Comparison of ENCODE assay signal across 9 cellular contexts in the genomic region with DNA sequence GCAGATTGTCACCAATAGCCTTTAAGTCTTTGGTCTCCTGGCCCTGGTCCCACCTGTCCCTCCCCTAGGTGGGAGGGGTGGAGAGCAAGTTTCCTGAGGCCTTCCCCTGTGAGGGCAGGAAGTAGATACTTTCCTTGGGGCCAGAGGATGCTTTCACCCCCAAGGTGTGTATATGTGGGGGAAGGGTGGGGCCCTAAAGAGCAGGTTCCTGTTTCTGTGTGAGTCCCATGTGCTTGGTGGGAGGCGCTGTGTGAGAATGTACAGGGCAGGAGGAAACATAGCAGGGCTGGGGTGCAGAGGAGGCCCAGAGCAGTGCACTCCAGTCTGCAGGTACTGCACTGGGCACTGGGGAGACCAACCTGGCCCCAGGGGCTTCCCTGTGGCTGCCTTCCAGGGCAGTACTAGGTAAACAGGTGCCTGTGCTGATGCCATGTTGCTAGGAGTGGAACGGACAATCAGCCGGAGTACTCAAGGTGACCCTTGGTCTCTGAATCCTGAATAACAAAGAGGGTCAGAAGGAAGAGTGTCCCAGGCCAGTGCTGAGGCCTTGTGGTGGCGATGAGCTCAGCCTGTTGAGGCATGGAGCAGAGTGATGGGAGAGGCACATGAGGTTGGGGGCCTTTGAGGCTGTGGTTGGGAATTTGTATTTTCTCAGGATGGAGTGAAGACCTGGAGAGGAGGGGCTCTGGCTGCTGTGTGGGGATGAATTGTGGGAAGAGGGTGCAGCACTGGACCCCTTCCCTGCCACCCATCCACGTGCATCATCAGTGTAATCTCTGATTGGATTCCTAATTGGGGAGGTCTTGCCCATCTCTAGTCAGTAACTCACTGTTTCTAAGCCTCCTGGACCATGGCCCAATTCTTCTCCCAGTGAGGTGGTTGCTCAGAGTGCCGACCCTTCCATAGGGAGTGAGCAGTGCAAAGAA. TPM values are rescaled to one million over a fixed set of nuclear protein-coding genes. Genes with fewer than 3 reads are reported as not detected.
DNase-seq lines count a peak whose midpoint lies in the region; ATAC-seq and TF ChIP-seq lines count a peak whose summit lies in the region.
"Had no signal": no experiment of that assay in that cellular context is flagged by ENCODE, and none has a peak within 500 bp of the region (broad histone marks: within the 10 kb centered on the region; RNA-seq: fewer than 3 reads in every experiment).

No MANE protein-coding gene starts in this region.

- H3K27me3 ChIP-seq in GM06990 (replicated peaks; ENCODE audit: control insufficient read depth, insufficient read depth, low read length) (no peaks in the 10 kb centered on the region), adipocyte (replicated peaks; ENCODE audit: control insufficient read depth, insufficient read depth, low read length) (no peaks in the 10 kb centered on the region), lower lobe of right lung (ENCODE audit: low read depth) (no peaks in the 10 kb centered on the region), transverse colon (no peaks in the 10 kb centered on the region)

- WGBS in transverse colon (ENCODE audit: low coverage in 1 of 2), 2 donors: 64% methylated on average over 6 of the region's 6 CpGs; no CpG with 5 or more reads in 1 of the 2 donors

- in situ Hi-C loops in transverse colon (cut with MboI; ENCODE audit: low pct_ligation_motif_present in 1 of 4, low pct_unique_long_range_greater_than_20kb in 1 of 4, low sequenced_read_pairs in 3 of 4): loop anchor here in 1 of 4 donors (25.0 kb wide), 1 partner anchor 92 kb away; a partner anchor contains a TSS

- TF ChIP-seq POLR2A in transverse colon (IDR thresholded peaks at IDR 0.05): no peak

- peaks cover 54% of the 10 kb centered on the region for H3K4me1 ChIP-seq in adipocyte (ENCODE audit: control insufficient read depth, insufficient read depth, low read length)
- peaks cover 92% of the 10 kb centered on the region for H3K4me1 ChIP-seq in lower lobe of right lung
- H3K4me1 ChIP-seq in transverse colon: peaks cover 66 to 80% (median 69%) of the 10 kb centered on the region in 4 donors

- H3K36me3 ChIP-seq in GM06990 (ENCODE audit: control insufficient read depth, insufficient read depth, low read length) (peaks cover 40% of the 10 kb centered on the region), adipocyte (ENCODE audit: control insufficient read depth, insufficient read depth, low read length, severe bottlenecking) (peaks cover 57% of the 10 kb centered on the region), lower lobe of right lung (peaks cover 86% of the 10 kb centered on the region), transverse colon (peaks cover 0 to 3% (median 0%) of the 10 kb centered on the region in 4 donors)

- H3K27ac ChIP-seq in lower lobe of right lung (peak overlapping the region; percentile 92), transverse colon (peak overlapping the region; percentile 91 to 97 (median 96))

- no peak for TF ChIP-seq CTCF in GM06990 (IDR thresholded peaks at IDR 0.05; ENCODE audit: insufficient read depth, low read length, poor library complexity, severe bottlenecking)
- no peak for TF ChIP-seq CTCF in lower lobe of right lung (IDR thresholded peaks at IDR 0.05)
- no peak for TF ChIP-seq CTCF in transverse colon (IDR thresholded peaks at IDR 0.05)

- no peaks in the 10 kb centered on the region for H3K9me3 ChIP-seq in adipocyte (ENCODE audit: control insufficient read depth, low read length)
- H3K9me3 ChIP-seq in lower lobe of right lung: no peaks in the 10 kb centered on the region
- no peaks in the 10 kb centered on the region for H3K9me3 ChIP-seq in transverse colon

- ATAC-seq in lower lobe of right lung (peak; percentile 1 to 29), GM19328 (IDR thresholded peaks at IDR 0.05; ENCODE audit: unreplicated experiment) (no peak)

- DNase-seq in GM06990 (ENCODE audit: extremely low read depth, insufficient read length): peak; percentile 71
- peak; percentile 15 for DNase-seq in NOMO-1 treated with dmso at 0.1 percent for 144 hours (lab: John Stamatoyannopoulos, UW; ENCODE audit: unreplicated experiment)
- no peak for DNase-seq in adipocyte (ENCODE audit: low read depth)
- DNase-seq in lower lobe of right lung: peak; percentile 83
- peak; percentile 83 for DNase-seq in transverse colon
- no peak for DNase-seq in DMS 273 treated with DMSO at 0.1 percent for 48 hours (lab: John Stamatoyannopoulos, UW)
- no peak for DNase-seq in cerebellar nuclear complex (lab: John Stamatoyannopoulos, UW)

- no peak for TF ChIP-seq EP300 in transverse colon (IDR thresholded peaks at IDR 0.05; ENCODE audit: low read depth)

- intact Hi-C loops in lower lobe of right lung (cut with DNase I) (no loop called here), transverse colon (cut with DNase I; ENCODE audit: low total_unique reads) (loop anchor here (10.0 kb wide), 1 partner anchor 89 kb away; a partner anchor contains a TSS)

- peak overlapping the region; percentile 41 for H3K4me3 ChIP-seq in GM06990 (replicated peaks; ENCODE audit: low read depth, low read length)
- H3K4me3 ChIP-seq in adipocyte (ENCODE audit: low read length): no peak overlapping the region
- H3K4me3 ChIP-seq in lower lobe of right lung: peak overlapping the region; percentile 92
- H3K4me3 ChIP-seq in transverse colon: peak overlapping the region in 1 of 4 donors; percentile 21

- H3K9ac ChIP-seq in adipocyte (ENCODE audit: low read length): peak overlapping the region; percentile 94

RNA-seq across cellular contexts. Expression of a gene that starts 5.1 kb away (rescaled TPM):
- 188 TPM for total RNA-seq in lower lobe of right lung
- total RNA-seq in transverse colon: 100 to 1,000 TPM; 102 to 123 (median 115) TPM

RNA-seq across cellular contexts. Expression of a gene that starts 26.1 kb away (rescaled TPM):
- 48.5 TPM for total RNA-seq in lower lobe of right lung
- 10 to 100 TPM; 25.9 to 84.2 (median 68.1) TPM for total RNA-seq in transverse colon

RNA-seq across cellular contexts. Expression of a gene that starts 28.8 kb away (rescaled TPM):
- 1.7 TPM for total RNA-seq in lower lobe of right lung
- 10 to 100 TPM in 1 of 4 donors, 1 to 10 TPM in 1, not detected in 2; 5.7 to 23.3 TPM for total RNA-seq in transverse colon
- total RNA-seq: endothelial cell of umbilical vein had no signal

RNA-seq across cellular contexts. Expression of a gene that starts 46.1 kb away (rescaled TPM):
- total RNA-seq in lower lobe of right lung: 2.0 TPM
- total RNA-seq in transverse colon: not detected
- total RNA-seq: endothelial cell of umbilical vein had no signal

RNA-seq across cellular contexts. Expression of a gene that starts 53.1 kb away (rescaled TPM):
- total RNA-seq in lower lobe of right lung: 44.8 TPM
- 10 to 100 TPM; 45.1 to 85.3 (median 65.6) TPM for total RNA-seq in transverse colon

Comparison
In these comparisons a context has a peak if more than half of its experiments do, and no peak if none do; other contexts are left out.
1. DNase-seq: peak in GM06990 (single experiment), NOMO-1 treated with dmso at 0.1 percent for 144 hours (single experiment), lower lobe of right lung (single experiment) and transverse colon (single experiment); none in adipocyte (single experiment), DMS 273 treated with DMSO at 0.1 percent for 48 hours (single experiment) and cerebellar nuclear complex (0 of 2).